ENCODE assay signal across 9 cellular contexts in genomic region chr19:55285225-55285890, GRCh38. TPM values are rescaled to one million over a fixed set of nuclear protein-coding genes. Genes with fewer than 3 reads are reported as not detected.
DNase-seq lines count a peak whose midpoint lies in the region; ATAC-seq, FAIRE-seq and TF ChIP-seq lines count a peak whose summit lies in the region.
"Had no signal": no experiment of that assay in that cellular context is flagged by ENCODE, and none has a peak within 500 bp of the region (broad histone marks: within the 10 kb centered on the region; RNA-seq: fewer than 3 reads in every experiment).

No MANE protein-coding gene starts in this region.

- peak overlapping the region; percentile 34 for H3K27ac Mint-ChIP-seq in activated naive CD8-positive, alpha-beta T cell
- no peak overlapping the region for H3K27ac Mint-ChIP-seq in activated naive CD8-positive, alpha-beta T cell treated with anti-CD3 and anti-CD28 coated beads, Interleukin-2, amount 50 U/mL, for 24 hours
- peak overlapping the region; percentile 47 for H3K27ac Mint-ChIP-seq in astrocyte (ENCODE audit: unreplicated experiment)
- H3K27ac Mint-ChIP-seq: CD8-positive, alpha-beta T cell had no signal

- H3K9ac ChIP-seq in astrocyte (ENCODE audit: low read length) (peak overlapping the region; percentile 65), kidney (ENCODE audit: low read length in 2 of 2) (no peak overlapping the region)

- no peaks in the 10 kb centered on the region for H3K27me3 ChIP-seq in astrocyte (ENCODE audit: insufficient read depth, low read length)

- H4K20me1 ChIP-seq in astrocyte (ENCODE audit: insufficient read depth, low read length): no peaks in the 10 kb centered on the region

- no peak for DNase-seq in activated naive CD8-positive, alpha-beta T cell treated with anti-CD3 and anti-CD28 coated beads, Interleukin-2, amount 50 U/mL, for 24 hours
- DNase-seq in astrocyte (ENCODE audit: low read depth) (no peak), kidney (peak; percentile 70), middle frontal gyrus (ENCODE audit: extremely low spot score, low spot score) (no peak)
- DNase-seq in activated effector memory CD4-positive, alpha-beta T cell treated with anti-CD3 and anti-CD28 coated beads, Interleukin-2, amount 50 U/mL, for 16 hours: no peak
- DNase-seq: CD8-positive, alpha-beta T cell had no signal

- no peak for ATAC-seq in activated naive CD8-positive, alpha-beta T cell treated with anti-CD3 and anti-CD28 coated beads, Interleukin-2, amount 50 U/mL, for 24 hours
- no peak for ATAC-seq in GM19452 (IDR thresholded peaks at IDR 0.05; ENCODE audit: unreplicated experiment)
- ATAC-seq: CD8-positive, alpha-beta T cell had no signal

- H3K27me3 Mint-ChIP-seq in activated naive CD8-positive, alpha-beta T cell: no peaks in the 10 kb centered on the region
- peaks cover 4% of the 10 kb centered on the region for H3K27me3 Mint-ChIP-seq in activated naive CD8-positive, alpha-beta T cell treated with anti-CD3 and anti-CD28 coated beads, Interleukin-2, amount 50 U/mL, for 24 hours
- H3K27me3 Mint-ChIP-seq in astrocyte (ENCODE audit: low read depth, unreplicated experiment): no peaks in the 10 kb centered on the region

- H3K4me3 Mint-ChIP-seq in activated naive CD8-positive, alpha-beta T cell: peak overlapping the region; percentile 13
- H3K4me3 Mint-ChIP-seq in activated naive CD8-positive, alpha-beta T cell treated with anti-CD3 and anti-CD28 coated beads, Interleukin-2, amount 50 U/mL, for 24 hours: no peak overlapping the region
- H3K4me3 Mint-ChIP-seq in astrocyte (ENCODE audit: unreplicated experiment): peak overlapping the region; percentile 82
- H3K4me3 Mint-ChIP-seq: CD8-positive, alpha-beta T cell had no signal

- FAIRE-seq in astrocyte (lab: Jason Lieb, UNC): no peak
- no peak for FAIRE-seq in kidney (lab: Jason Lieb, UNC)

- H3K4me1 ChIP-seq in astrocyte (ENCODE audit: insufficient read depth, low read length) (peaks cover 11% of the 10 kb centered on the region), kidney (ENCODE audit: control insufficient read depth in 1 of 2, insufficient read depth in 1 of 2, low read depth in 1 of 2, low read length in 2 of 2) (no peaks in the 10 kb centered on the region)

- peaks cover 17% of the 10 kb centered on the region for H3K4me1 Mint-ChIP-seq in activated naive CD8-positive, alpha-beta T cell (ENCODE audit: low read depth)
- peaks cover 17% of the 10 kb centered on the region for H3K4me1 Mint-ChIP-seq in activated naive CD8-positive, alpha-beta T cell treated with anti-CD3 and anti-CD28 coated beads, Interleukin-2, amount 50 U/mL, for 24 hours
- H3K4me1 Mint-ChIP-seq in astrocyte (ENCODE audit: low read depth, unreplicated experiment): no peaks in the 10 kb centered on the region

- H3K9me3 ChIP-seq in astrocyte (ENCODE audit: insufficient read depth, low read depth, low read length): no peaks in the 10 kb centered on the region
- H3K9me3 ChIP-seq in kidney (ENCODE audit: control insufficient read depth in 1 of 2, low read length in 2 of 2): no peaks in the 10 kb centered on the region

- H2AFZ ChIP-seq in astrocyte (ENCODE audit: low read depth, low read length): no peak overlapping the region

- H3K36me3 ChIP-seq in astrocyte (ENCODE audit: insufficient read depth, low read length) (no peaks in the 10 kb centered on the region), kidney (ENCODE audit: control insufficient read depth in 1 of 2, insufficient read depth in 2 of 2, low read length in 2 of 2) (no peaks in the 10 kb centered on the region)

- no peaks in the 10 kb centered on the region for H3K36me3 Mint-ChIP-seq in activated naive CD8-positive, alpha-beta T cell
- H3K36me3 Mint-ChIP-seq in activated naive CD8-positive, alpha-beta T cell treated with anti-CD3 and anti-CD28 coated beads, Interleukin-2, amount 50 U/mL, for 24 hours (ENCODE audit: low read depth): no peaks in the 10 kb centered on the region
- H3K36me3 Mint-ChIP-seq in astrocyte (ENCODE audit: low read depth, unreplicated experiment): no peaks in the 10 kb centered on the region
- H3K36me3 Mint-ChIP-seq: CD8-positive, alpha-beta T cell had no signal

- no peak for TF ChIP-seq CTCF in astrocyte (IDR thresholded peaks at IDR 0.05; ENCODE audit: insufficient read depth, low read depth, low read length)
- no peak for TF ChIP-seq CTCF in kidney (IDR thresholded peaks at IDR 0.05; ENCODE audit: borderline replicate concordance, extremely low read depth, insufficient read depth)

- no peaks in the 10 kb centered on the region for H3K9me3 Mint-ChIP-seq in activated naive CD8-positive, alpha-beta T cell (ENCODE audit: low read depth)
- no peaks in the 10 kb centered on the region for H3K9me3 Mint-ChIP-seq in activated naive CD8-positive, alpha-beta T cell treated with anti-CD3 and anti-CD28 coated beads, Interleukin-2, amount 50 U/mL, for 24 hours
- no peaks in the 10 kb centered on the region for H3K9me3 Mint-ChIP-seq in astrocyte (ENCODE audit: unreplicated experiment)
- H3K9me3 Mint-ChIP-seq: CD8-positive, alpha-beta T cell had no signal

- intact Hi-C loops in kidney (cut with DNase I): no loop called here

- H3K4me3 ChIP-seq in astrocyte (ENCODE audit: insufficient read depth, low read depth, low read length) (peak overlapping the region; percentile 37), kidney (ENCODE audit: low read length in 2 of 2) (no peak overlapping the region)

- H3K79me2 ChIP-seq in astrocyte (ENCODE audit: insufficient read depth, low read length): peaks cover 8% of the 10 kb centered on the region

- H3K27ac ChIP-seq in astrocyte (ENCODE audit: low read depth, low read length): no peak overlapping the region
- no peak overlapping the region for H3K27ac ChIP-seq in kidney (ENCODE audit: low read depth in 2 of 2, low read length in 2 of 2)
- H3K27ac ChIP-seq in temporal lobe (ENCODE audit: low read depth, low read length): peak overlapping the region; percentile 98

- H3K4me2 ChIP-seq in astrocyte (ENCODE audit: low read length): peak overlapping the region; percentile 82

RNA-seq across cellular contexts. Expression of gene BRSK1, which starts 1.6 kb away (rescaled TPM):
- 17.6 and 18.8 TPM in 2 replicates for total RNA-seq in astrocyte
- total RNA-seq in kidney: 6.5 TPM
- polyA plus RNA-seq in kidney (ENCODE audit: insufficient read depth, low read depth, low replicate concordance): 1.4 TPM
- total RNA-seq in temporal lobe: 81.4 TPM

RNA-seq across cellular contexts. Expression of gene HSPBP1, which starts 5.4 kb away (rescaled TPM):
- total RNA-seq in astrocyte: 34.8 and 39.8 TPM in 2 replicates
- 37.6 TPM for total RNA-seq in kidney
- polyA plus RNA-seq in kidney (ENCODE audit: insufficient read depth, low read depth, low replicate concordance): 55.9 TPM
- total RNA-seq in temporal lobe: 19.7 TPM

RNA-seq across cellular contexts. Expression of gene PPP6R1, which starts 26.5 kb away (rescaled TPM):
- 73.8 and 75.2 TPM in 2 replicates for total RNA-seq in astrocyte
- total RNA-seq in kidney: 61.6 TPM
- 30.6 TPM for polyA plus RNA-seq in kidney (ENCODE audit: insufficient read depth, low read depth, low replicate concordance)
- 13.3 TPM for total RNA-seq in temporal lobe

RNA-seq across cellular contexts. Expression of gene TMEM150B, which starts 39.8 kb away (rescaled TPM):
- total RNA-seq in astrocyte (not detected in 2 replicates), kidney (3.6 TPM), temporal lobe (not detected)
- polyA plus RNA-seq in kidney (ENCODE audit: insufficient read depth, low read depth, low replicate concordance): 5.4 TPM
- total RNA-seq: CD8-positive, alpha-beta T cell had no signal

RNA-seq across cellular contexts. Expression of gene KMT5C, which starts 54.3 kb away (rescaled TPM):
- total RNA-seq in astrocyte (14.6 and 16.0 TPM in 2 replicates), kidney (13.0 TPM), temporal lobe (5.9 TPM)
- polyA plus RNA-seq in kidney (ENCODE audit: insufficient read depth, low read depth, low replicate concordance): 4.1 TPM
